ENCODE assay signal across 1 cellular context in the genomic region with DNA sequence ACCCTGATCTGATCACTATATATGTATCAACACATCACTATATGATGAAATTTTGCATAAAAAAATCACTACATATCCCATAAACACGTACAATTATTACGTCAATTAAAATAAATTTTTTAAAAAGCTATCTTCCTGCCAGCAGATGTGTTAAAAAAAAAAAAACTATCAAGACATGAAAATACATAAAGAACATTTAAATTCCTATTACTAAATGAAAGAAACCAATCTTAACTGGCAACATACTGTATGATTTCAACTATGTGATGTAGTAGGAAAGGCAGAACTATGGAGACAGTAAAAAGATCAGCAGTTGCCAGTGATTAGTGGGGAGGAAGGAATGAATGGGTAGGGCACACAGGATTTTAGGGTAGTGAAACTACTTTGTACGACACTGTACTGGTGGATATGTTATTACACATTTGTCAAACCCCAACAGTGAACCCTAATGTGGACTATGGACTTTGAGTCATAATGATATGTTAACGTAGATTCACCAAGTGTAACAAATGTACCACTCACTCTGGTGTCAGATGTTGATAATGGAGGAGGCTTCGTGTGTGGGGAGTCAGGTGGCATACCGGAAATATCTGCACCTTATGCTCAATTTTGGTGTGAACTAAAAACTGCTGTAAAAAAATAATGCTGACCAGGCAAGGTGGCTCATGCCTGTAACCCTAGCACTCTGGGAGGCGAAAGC.
TF ChIP-seq lines count a peak whose summit lies in the region.

No MANE protein-coding gene starts in this region.

TF ChIP-seq in HepG2, 621 proteins besides CTCF, POLR2A, EP300 and RAD21 (continued from another document and continues in another):
- TF ChIP-seq FOXJ3 (CRISPR knock-in tag; IDR thresholded peaks at IDR 0.05; ENCODE audit: borderline replicate concordance): peak; percentile 14; the same call in 1 of the 2 replicates
- no peak for TF ChIP-seq TMF1 (CRISPR knock-in tag; IDR thresholded peaks at IDR 0.05; ENCODE audit: low read depth)
- TF ChIP-seq CBFB (CRISPR knock-in tag; IDR thresholded peaks at IDR 0.05): no peak
- TF ChIP-seq ATF1 (CRISPR knock-in tag; IDR thresholded peaks at IDR 0.05): no peak
- no peak for TF ChIP-seq KLF13 (CRISPR knock-in tag; IDR thresholded peaks at IDR 0.05)
- no peak for TF ChIP-seq POLR2G (IDR thresholded peaks at IDR 0.05; ENCODE audit: low read depth, low read length)
- no peak for TF ChIP-seq ZNF329 (CRISPR knock-in tag; IDR thresholded peaks at IDR 0.05; ENCODE audit: low read depth)
- TF ChIP-seq, protein P1, sequence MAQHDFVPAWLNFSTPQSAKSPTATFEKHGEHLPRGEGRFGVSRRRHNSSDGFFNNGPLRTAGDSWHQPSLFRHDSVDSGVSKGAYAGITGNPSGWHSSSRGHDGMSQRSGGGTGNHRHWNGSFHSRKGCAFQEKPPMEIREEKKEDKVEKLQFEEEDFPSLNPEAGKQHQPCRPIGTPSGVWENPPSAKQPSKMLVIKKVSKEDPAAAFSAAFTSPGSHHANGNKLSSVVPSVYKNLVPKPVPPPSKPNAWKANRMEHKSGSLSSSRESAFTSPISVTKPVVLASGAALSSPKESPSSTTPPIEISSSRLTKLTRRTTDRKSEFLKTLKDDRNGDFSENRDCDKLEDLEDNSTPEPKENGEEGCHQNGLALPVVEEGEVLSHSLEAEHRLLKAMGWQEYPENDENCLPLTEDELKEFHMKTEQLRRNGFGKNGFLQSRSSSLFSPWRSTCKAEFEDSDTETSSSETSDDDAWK (CRISPR knock-in tag; IDR thresholded peaks at IDR 0.05): no peak
- TF ChIP-seq HCFC1 (IDR thresholded peaks at IDR 0.05; ENCODE audit: low read depth, low read length): no peak
- TF ChIP-seq ZNF3 (CRISPR knock-in tag; IDR thresholded peaks at IDR 0.05): no peak
- no peak for TF ChIP-seq ZFYVE20 (CRISPR knock-in tag; IDR thresholded peaks at IDR 0.05; ENCODE audit: borderline replicate concordance, low read depth)
- TF ChIP-seq, protein P2, sequence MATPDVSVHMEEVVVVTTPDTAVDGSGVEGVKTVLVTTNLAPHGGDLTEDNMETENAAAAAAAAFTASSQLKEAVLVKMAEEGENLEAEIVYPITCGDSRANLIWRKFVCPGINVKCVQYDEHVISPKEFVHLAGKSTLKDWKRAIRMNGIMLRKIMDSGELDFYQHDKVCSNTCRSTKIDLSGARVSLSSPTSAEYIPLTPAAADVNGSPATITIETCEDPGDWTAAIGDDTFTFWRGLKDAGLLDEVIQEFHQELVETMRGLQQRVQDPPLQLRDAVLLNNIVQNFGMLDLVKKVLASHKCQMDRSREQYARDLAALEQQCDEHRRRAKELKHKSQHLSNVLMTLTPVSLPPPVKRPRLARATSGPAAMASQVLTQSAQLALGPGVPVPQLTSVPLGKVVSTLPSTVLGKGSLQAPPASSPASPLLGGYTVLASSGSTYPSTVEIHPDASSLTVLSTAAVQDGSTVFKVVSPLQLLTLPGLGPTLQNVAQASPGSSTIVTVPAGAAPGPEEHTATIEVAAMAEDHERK (CRISPR knock-in tag; IDR thresholded peaks at IDR 0.05; ENCODE audit: low read depth): no peak
- no peak for TF ChIP-seq THRA (CRISPR knock-in tag; IDR thresholded peaks at IDR 0.05; ENCODE audit: borderline replicate concordance)
- TF ChIP-seq, protein P3, sequence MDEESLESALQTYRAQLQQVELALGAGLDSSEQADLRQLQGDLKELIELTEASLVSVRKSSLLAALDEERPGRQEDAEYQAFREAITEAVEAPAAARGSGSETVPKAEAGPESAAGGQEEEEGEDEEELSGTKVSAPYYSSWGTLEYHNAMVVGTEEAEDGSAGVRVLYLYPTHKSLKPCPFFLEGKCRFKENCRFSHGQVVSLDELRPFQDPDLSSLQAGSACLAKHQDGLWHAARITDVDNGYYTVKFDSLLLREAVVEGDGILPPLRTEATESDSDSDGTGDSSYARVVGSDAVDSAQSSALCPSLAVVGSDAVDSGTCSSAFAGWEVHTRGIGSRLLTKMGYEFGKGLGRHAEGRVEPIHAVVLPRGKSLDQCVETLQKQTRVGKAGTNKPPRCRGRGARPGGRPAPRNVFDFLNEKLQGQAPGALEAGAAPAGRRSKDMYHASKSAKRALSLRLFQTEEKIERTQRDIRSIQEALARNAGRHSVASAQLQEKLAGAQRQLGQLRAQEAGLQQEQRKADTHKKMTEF (CRISPR knock-in tag; IDR thresholded peaks at IDR 0.05): peak; percentile 76
- 0 out of 2 replicates have a peak, but pooled peaks have one; percentile 34 for TF ChIP-seq JUNB (CRISPR knock-in tag; IDR thresholded peaks at IDR 0.05; ENCODE audit: borderline replicate concordance)
- no peak for TF ChIP-seq ZNF720 (CRISPR knock-in tag; IDR thresholded peaks at IDR 0.05)
- TF ChIP-seq ZNF205 (CRISPR knock-in tag; IDR thresholded peaks at IDR 0.05): 0 out of 2 replicates have a peak, but pooled peaks have one; percentile 34
- TF ChIP-seq, protein P4, sequence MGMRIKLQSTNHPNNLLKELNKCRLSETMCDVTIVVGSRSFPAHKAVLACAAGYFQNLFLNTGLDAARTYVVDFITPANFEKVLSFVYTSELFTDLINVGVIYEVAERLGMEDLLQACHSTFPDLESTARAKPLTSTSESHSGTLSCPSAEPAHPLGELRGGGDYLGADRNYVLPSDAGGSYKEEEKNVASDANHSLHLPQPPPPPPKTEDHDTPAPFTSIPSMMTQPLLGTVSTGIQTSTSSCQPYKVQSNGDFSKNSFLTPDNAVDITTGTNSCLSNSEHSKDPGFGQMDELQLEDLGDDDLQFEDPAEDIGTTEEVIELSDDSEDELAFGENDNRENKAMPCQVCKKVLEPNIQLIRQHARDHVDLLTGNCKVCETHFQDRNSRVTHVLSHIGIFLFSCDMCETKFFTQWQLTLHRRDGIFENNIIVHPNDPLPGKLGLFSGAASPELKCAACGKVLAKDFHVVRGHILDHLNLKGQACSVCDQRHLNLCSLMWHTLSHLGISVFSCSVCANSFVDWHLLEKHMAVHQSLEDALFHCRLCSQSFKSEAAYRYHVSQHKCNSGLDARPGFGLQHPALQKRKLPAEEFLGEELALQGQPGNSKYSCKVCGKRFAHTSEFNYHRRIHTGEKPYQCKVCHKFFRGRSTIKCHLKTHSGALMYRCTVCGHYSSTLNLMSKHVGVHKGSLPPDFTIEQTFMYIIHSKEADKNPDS (CRISPR knock-in tag; IDR thresholded peaks at IDR 0.05): no peak
- no peak for TF ChIP-seq STAT5B (CRISPR knock-in tag; IDR thresholded peaks at IDR 0.05)
- no peak for TF ChIP-seq TP53 (CRISPR knock-in tag; conservative IDR thresholded peaks at IDR 0.05)
- TF ChIP-seq ZNF317 (CRISPR knock-in tag; IDR thresholded peaks at IDR 0.05): peak; percentile 76; the same call in 1 of the 2 replicates
- TF ChIP-seq ZNF34 (CRISPR knock-in tag; IDR thresholded peaks at IDR 0.05; ENCODE audit: borderline replicate concordance): no peak
- TF ChIP-seq, protein P5, sequence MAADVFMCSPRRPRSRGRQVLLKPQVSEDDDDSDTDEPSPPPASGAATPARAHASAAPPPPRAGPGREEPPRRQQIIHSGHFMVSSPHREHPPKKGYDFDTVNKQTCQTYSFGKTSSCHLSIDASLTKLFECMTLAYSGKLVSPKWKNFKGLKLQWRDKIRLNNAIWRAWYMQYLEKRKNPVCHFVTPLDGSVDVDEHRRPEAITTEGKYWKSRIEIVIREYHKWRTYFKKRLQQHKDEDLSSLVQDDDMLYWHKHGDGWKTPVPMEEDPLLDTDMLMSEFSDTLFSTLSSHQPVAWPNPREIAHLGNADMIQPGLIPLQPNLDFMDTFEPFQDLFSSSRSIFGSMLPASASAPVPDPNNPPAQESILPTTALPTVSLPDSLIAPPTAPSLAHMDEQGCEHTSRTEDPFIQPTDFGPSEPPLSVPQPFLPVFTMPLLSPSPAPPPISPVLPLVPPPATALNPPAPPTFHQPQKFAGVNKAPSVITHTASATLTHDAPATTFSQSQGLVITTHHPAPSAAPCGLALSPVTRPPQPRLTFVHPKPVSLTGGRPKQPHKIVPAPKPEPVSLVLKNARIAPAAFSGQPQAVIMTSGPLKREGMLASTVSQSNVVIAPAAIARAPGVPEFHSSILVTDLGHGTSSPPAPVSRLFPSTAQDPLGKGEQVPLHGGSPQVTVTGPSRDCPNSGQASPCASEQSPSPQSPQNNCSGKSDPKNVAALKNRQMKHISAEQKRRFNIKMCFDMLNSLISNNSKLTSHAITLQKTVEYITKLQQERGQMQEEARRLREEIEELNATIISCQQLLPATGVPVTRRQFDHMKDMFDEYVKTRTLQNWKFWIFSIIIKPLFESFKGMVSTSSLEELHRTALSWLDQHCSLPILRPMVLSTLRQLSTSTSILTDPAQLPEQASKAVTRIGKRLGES (CRISPR knock-in tag; IDR thresholded peaks at IDR 0.05; ENCODE audit: borderline replicate concordance): no peak
- no peak for TF ChIP-seq NCOA1 (CRISPR knock-in tag; IDR thresholded peaks at IDR 0.05)
- TF ChIP-seq, protein P6, sequence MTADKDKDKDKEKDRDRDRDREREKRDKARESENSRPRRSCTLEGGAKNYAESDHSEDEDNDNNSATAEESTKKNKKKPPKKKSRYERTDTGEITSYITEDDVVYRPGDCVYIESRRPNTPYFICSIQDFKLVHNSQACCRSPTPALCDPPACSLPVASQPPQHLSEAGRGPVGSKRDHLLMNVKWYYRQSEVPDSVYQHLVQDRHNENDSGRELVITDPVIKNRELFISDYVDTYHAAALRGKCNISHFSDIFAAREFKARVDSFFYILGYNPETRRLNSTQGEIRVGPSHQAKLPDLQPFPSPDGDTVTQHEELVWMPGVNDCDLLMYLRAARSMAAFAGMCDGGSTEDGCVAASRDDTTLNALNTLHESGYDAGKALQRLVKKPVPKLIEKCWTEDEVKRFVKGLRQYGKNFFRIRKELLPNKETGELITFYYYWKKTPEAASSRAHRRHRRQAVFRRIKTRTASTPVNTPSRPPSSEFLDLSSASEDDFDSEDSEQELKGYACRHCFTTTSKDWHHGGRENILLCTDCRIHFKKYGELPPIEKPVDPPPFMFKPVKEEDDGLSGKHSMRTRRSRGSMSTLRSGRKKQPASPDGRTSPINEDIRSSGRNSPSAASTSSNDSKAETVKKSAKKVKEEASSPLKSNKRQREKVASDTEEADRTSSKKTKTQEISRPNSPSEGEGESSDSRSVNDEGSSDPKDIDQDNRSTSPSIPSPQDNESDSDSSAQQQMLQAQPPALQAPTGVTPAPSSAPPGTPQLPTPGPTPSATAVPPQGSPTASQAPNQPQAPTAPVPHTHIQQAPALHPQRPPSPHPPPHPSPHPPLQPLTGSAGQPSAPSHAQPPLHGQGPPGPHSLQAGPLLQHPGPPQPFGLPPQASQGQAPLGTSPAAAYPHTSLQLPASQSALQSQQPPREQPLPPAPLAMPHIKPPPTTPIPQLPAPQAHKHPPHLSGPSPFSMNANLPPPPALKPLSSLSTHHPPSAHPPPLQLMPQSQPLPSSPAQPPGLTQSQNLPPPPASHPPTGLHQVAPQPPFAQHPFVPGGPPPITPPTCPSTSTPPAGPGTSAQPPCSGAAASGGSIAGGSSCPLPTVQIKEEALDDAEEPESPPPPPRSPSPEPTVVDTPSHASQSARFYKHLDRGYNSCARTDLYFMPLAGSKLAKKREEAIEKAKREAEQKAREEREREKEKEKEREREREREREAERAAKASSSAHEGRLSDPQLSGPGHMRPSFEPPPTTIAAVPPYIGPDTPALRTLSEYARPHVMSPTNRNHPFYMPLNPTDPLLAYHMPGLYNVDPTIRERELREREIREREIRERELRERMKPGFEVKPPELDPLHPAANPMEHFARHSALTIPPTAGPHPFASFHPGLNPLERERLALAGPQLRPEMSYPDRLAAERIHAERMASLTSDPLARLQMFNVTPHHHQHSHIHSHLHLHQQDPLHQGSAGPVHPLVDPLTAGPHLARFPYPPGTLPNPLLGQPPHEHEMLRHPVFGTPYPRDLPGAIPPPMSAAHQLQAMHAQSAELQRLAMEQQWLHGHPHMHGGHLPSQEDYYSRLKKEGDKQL (CRISPR knock-in tag; IDR thresholded peaks at IDR 0.05; ENCODE audit: low read depth): 0 out of 2 replicates have a peak, but pooled peaks have one; percentile 23
- peak; percentile 24; the same call in 1 of the 2 replicates for TF ChIP-seq ZNF264 (CRISPR knock-in tag; IDR thresholded peaks at IDR 0.05)
- peak; percentile 93 for TF ChIP-seq HNF4A (CRISPR knock-in tag; IDR thresholded peaks at IDR 0.05)
- TF ChIP-seq POLR2AphosphoS2 (IDR thresholded peaks at IDR 0.05; ENCODE audit: low read depth, low read length): no peak
- TF ChIP-seq, protein P7, sequence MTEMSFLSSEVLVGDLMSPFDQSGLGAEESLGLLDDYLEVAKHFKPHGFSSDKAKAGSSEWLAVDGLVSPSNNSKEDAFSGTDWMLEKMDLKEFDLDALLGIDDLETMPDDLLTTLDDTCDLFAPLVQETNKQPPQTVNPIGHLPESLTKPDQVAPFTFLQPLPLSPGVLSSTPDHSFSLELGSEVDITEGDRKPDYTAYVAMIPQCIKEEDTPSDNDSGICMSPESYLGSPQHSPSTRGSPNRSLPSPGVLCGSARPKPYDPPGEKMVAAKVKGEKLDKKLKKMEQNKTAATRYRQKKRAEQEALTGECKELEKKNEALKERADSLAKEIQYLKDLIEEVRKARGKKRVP (CRISPR knock-in tag; IDR thresholded peaks at IDR 0.05): no peak; a peak in 1 of 4 replicates
- TF ChIP-seq MNT (IDR thresholded peaks at IDR 0.05): peak; percentile 18; the same call in 1 of the 2 replicates
- TF ChIP-seq NCOA2 (CRISPR knock-in tag; IDR thresholded peaks at IDR 0.05): peak; percentile 33; the same call in 1 of the 2 replicates
- TF ChIP-seq TFAP4 (IDR thresholded peaks at IDR 0.05; ENCODE audit: borderline replicate concordance, low read depth): peak; percentile 42; the same call in 1 of the 2 replicates
- no peak for TF ChIP-seq NFE2L1 (CRISPR knock-in tag; IDR thresholded peaks at IDR 0.05; ENCODE audit: borderline replicate concordance)
- TF ChIP-seq ZBTB8A (CRISPR knock-in tag; IDR thresholded peaks at IDR 0.05; ENCODE audit: borderline replicate concordance, low read depth): no peak
- TF ChIP-seq MED1 (CRISPR knock-in tag; IDR thresholded peaks at IDR 0.05): 0 out of 2 replicates have a peak, but pooled peaks have one; percentile 53
